In genomic region chr1:89672489-89673183, GRCh38 we compare ENCODE assay signal across 15 cellular contexts. TPM values are rescaled to one million over a fixed set of nuclear protein-coding genes. Genes with fewer than 3 reads are reported as not detected.
DNase-seq lines count a peak whose midpoint lies in the region; FAIRE-seq and TF ChIP-seq lines count a peak whose summit lies in the region.
"Had no signal": no experiment of that assay in that cellular context is flagged by ENCODE, and none has a peak within 500 bp of the region (broad histone marks: within the 10 kb centered on the region; RNA-seq: fewer than 3 reads in every experiment).

No MANE protein-coding gene starts in this region.

- H4K20me1 ChIP-seq in astrocyte (ENCODE audit: insufficient read depth, low read length), result no peaks in the 10 kb centered on the region
- H4K20me1 ChIP-seq in PC-9 (ENCODE audit: insufficient read depth), result no peaks in the 10 kb centered on the region

- peaks cover 18% of the 10 kb centered on the region for H3K4me1 ChIP-seq in astrocyte (ENCODE audit: insufficient read depth, low read length)
- H3K4me1 ChIP-seq in PC-9 (replicated peaks; ENCODE audit: insufficient read depth), result peaks cover 11% of the 10 kb centered on the region
- H3K4me1 ChIP-seq: suprapubic skin had no signal

- H2AFZ ChIP-seq in astrocyte (ENCODE audit: low read depth, low read length) (no peak overlapping the region), PC-9 (no peak overlapping the region)

- no peak overlapping the region for H3K9ac ChIP-seq in astrocyte (ENCODE audit: low read length)

- H3K9me3 Mint-ChIP-seq in astrocyte (ENCODE audit: unreplicated experiment), result no peaks in the 10 kb centered on the region
- H3K9me3 Mint-ChIP-seq: effector memory CD8-positive, alpha-beta T cell had no signal

- H3K9me3 ChIP-seq in astrocyte (ENCODE audit: insufficient read depth, low read depth, low read length) (no peaks in the 10 kb centered on the region), PC-9 (ENCODE audit: insufficient read depth, low read depth) (no peaks in the 10 kb centered on the region)
- H3K9me3 ChIP-seq: ovary, suprapubic skin had no signal

- H3K4me1 Mint-ChIP-seq in astrocyte (ENCODE audit: low read depth, unreplicated experiment), result peaks cover 3% of the 10 kb centered on the region

- peak; percentile 16 for DNase-seq in AG10803 (ENCODE audit: low read depth)
- DNase-seq in astrocyte (ENCODE audit: low read depth), result peak; percentile 22
- peak; percentile 73 for DNase-seq in iris pigment epithelial cell (ENCODE audit: low read depth)
- no peak for DNase-seq in amniotic stem cell (lab: John Stamatoyannopoulos, UW)
- no peak for DNase-seq in PC-9
- no peak for DNase-seq in stimulated activated naive CD4-positive, alpha-beta T cell treated with Interleukin-2 at 50 U/mL for 16 hours (lab: John Stamatoyannopoulos, UW)
- DNase-seq in RPMI8226, result no peak
- DNase-seq: activated effector memory CD4-positive, alpha-beta T cell treated with Interleukin-2 at 50 U/mL for 16 hours; effector memory CD8-positive, alpha-beta T cell; head of caudate nucleus; NCI-H187 treated with DMSO at 0.1 percent for 48 hours; NCI-H510A treated with DMSO at 0.1 percent for 48 hours; ovary had no signal

- intact Hi-C loops in PC-9 (cut with micrococcal nuclease; ENCODE audit: unreplicated experiment), result no loop called here

- no peaks in the 10 kb centered on the region for H3K36me3 ChIP-seq in astrocyte (ENCODE audit: insufficient read depth, low read length)
- no peaks in the 10 kb centered on the region for H3K36me3 ChIP-seq in PC-9 (ENCODE audit: low read depth)
- H3K36me3 ChIP-seq: ovary, suprapubic skin had no signal

- peaks cover 27% of the 10 kb centered on the region for H3K79me2 ChIP-seq in astrocyte (ENCODE audit: insufficient read depth, low read length)
- no peaks in the 10 kb centered on the region for H3K79me2 ChIP-seq in PC-9 (ENCODE audit: low read depth)

- no peaks in the 10 kb centered on the region for H3K36me3 Mint-ChIP-seq in astrocyte (ENCODE audit: low read depth, unreplicated experiment)

- BruUV-seq in PC-9 (replicated peaks; lab: Mats Ljungman, UMichigan), result no TSS peak

- no peaks in the 10 kb centered on the region for H3K9me2 ChIP-seq in PC-9 (ENCODE audit: insufficient read depth)

- CTCF ChIA-PET in PC-9 (lab: Charles Lee), result no interaction called here

- POLR2A ChIA-PET in PC-9 (lab: Charles Lee; ENCODE audit: unreplicated experiment), result no interaction called here

- peak; percentile 60 for FAIRE-seq in G401.6 (lab: Jason Lieb, UNC)
- FAIRE-seq in astrocyte (lab: Jason Lieb, UNC), result peak; percentile 43

- H3K4me3 Mint-ChIP-seq in astrocyte (ENCODE audit: unreplicated experiment), result no peak overlapping the region

- H3K4me2 ChIP-seq in astrocyte (ENCODE audit: low read length) (peak overlapping the region; percentile 38), PC-9 (no peak overlapping the region)

- H3K27ac ChIP-seq in astrocyte (ENCODE audit: low read depth, low read length), result peak overlapping the region; percentile 49
- no peak overlapping the region for H3K27ac ChIP-seq in PC-9
- H3K27ac ChIP-seq: ovary, suprapubic skin had no signal

- TF ChIP-seq CTCF in AG10803 (conservative IDR thresholded peaks at IDR 0.05; ENCODE audit: low read length) (no peak), astrocyte (IDR thresholded peaks at IDR 0.05; ENCODE audit: insufficient read depth, low read depth, low read length) (no peak), PC-9 (conservative IDR thresholded peaks at IDR 0.05) (no peak)

- no peaks in the 10 kb centered on the region for H3K27me3 ChIP-seq in astrocyte (ENCODE audit: insufficient read depth, low read length)
- H3K27me3 ChIP-seq in PC-9 (ENCODE audit: insufficient read depth, low read depth), result no peaks in the 10 kb centered on the region
- H3K27me3 ChIP-seq: ovary, suprapubic skin had no signal

- no peaks in the 10 kb centered on the region for H3F3A ChIP-seq in PC-9 (ENCODE audit: insufficient read depth, low read depth)

- H3K4me3 ChIP-seq in AG10803 (ENCODE audit: low read length), result no peak overlapping the region
- H3K4me3 ChIP-seq in astrocyte (ENCODE audit: insufficient read depth, low read depth, low read length), result no peak overlapping the region
- H3K4me3 ChIP-seq in PC-9, result no peak overlapping the region
- H3K4me3 ChIP-seq: ovary, suprapubic skin had no signal

- no peaks in the 10 kb centered on the region for H3K27me3 Mint-ChIP-seq in astrocyte (ENCODE audit: low read depth, unreplicated experiment)
- H3K27me3 Mint-ChIP-seq: effector memory CD8-positive, alpha-beta T cell had no signal

- H3K27ac Mint-ChIP-seq in astrocyte (ENCODE audit: unreplicated experiment), result no peak overlapping the region

RNA-seq across cellular contexts. Expression of gene LRRC8C, which starts 39.7 kb away (rescaled TPM):
- total RNA-seq in astrocyte, result 2.3 and 2.4 TPM in 2 replicates
- total RNA-seq in PC-9 (2021), result 2.0 and 2.2 TPM in 2 replicates

Comparison
In these comparisons a context has a peak if more than half of its experiments do, and no peak if none do; other contexts are left out.
1. DNase-seq: peak in AG10803 (single experiment), astrocyte (single experiment) and iris pigment epithelial cell (single experiment); none in amniotic stem cell (single experiment), PC-9 (0 of 2), stimulated activated naive CD4-positive, alpha-beta T cell treated with Interleukin-2 at 50 U/mL for 16 hours (single experiment) and RPMI8226 (single experiment).